11 cellular contexts compared by ENCODE assay signal in the genomic region with DNA sequence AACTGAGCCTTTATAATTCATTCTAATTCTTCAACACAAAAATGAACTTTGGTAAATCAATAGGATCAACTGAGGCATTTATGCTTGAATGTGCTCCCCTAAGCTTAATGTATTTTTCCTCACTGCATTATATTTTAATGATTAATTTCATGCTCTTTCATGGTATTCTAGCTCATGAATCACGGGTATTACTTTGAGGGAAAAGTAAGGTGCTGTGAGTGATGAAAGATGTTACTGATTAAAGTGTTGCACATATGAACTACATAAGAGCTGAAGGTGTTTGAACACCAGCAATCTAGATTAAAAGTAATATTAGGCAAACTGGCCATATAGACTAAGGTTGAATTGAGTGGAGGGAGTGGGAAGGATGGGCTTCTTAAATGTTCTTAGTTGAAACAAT. TPM values are rescaled to one million over a fixed set of nuclear protein-coding genes. Genes with fewer than 3 reads are reported as not detected.
DNase-seq lines count a peak whose midpoint lies in the region; ATAC-seq, FAIRE-seq and TF ChIP-seq lines count a peak whose summit lies in the region.
"Had no signal": no experiment of that assay in that cellular context is flagged by ENCODE, and none has a peak within 500 bp of the region (broad histone marks: within the 10 kb centered on the region; RNA-seq: fewer than 3 reads in every experiment).

No MANE protein-coding gene starts in this region.

- in situ Hi-C loops in ACHN (cut with HindIII; ENCODE audit: low pct_ligation_motif_present, low pct_unique_long_range_greater_than_20kb, low sequenced_read_pairs): no loop called here
- in situ Hi-C loops in GM12878 (cut with MboI): loop anchor here (25.0 kb wide), 1 partner anchor 1843 kb away; a partner anchor contains a TSS

- FAIRE-seq in GM12878 (lab: Jason Lieb, UNC): no peak
- FAIRE-seq: G401.6, HTR-8/SVneo, islet of Langerhans had no signal

- SMC1A ChIA-PET in GM12878 (lab: Charles Lee; ENCODE audit: uncharacterized antibody, unreplicated experiment): interaction anchor here (0.7 to 5.2 kb wide), 30 partner anchors 9 to 780 kb away, joined by 3 to 38 read pairs (median 5); no protein-coding TSS in a partner anchor

- H3K9me3 Mint-ChIP-seq in naive thymus-derived CD8-positive, alpha-beta T cell: no peaks in the 10 kb centered on the region

- H2AFZ ChIP-seq in GM12878 (ENCODE audit: control insufficient read depth, low read depth, low read length): peak overlapping the region; percentile 20

- intact Hi-C loops in GM12878 (cut with micrococcal nuclease; ENCODE audit: unreplicated experiment): loop anchor here (5.0 to 10.0 kb wide), 2 partner anchors 72 to 1194 kb away; a partner anchor contains a TSS

- peak overlapping the region in 7 of 10 donors; percentile 65 to 98 (median 94) for H3K27ac Mint-ChIP-seq in naive thymus-derived CD8-positive, alpha-beta T cell

- H3K9me3 ChIP-seq in GM12878 (replicated peaks; ENCODE audit: control insufficient read depth, insufficient read depth, low read length): no peaks in the 10 kb centered on the region

- no peaks in the 10 kb centered on the region for H3K36me3 ChIP-seq in GM12878 (ENCODE audit: control insufficient read depth in 2 of 2, insufficient read depth in 2 of 2, low read length in 1 of 2)

- peaks cover 0 to 1% (median 0%) of the 10 kb centered on the region in 3 donors for H3K36me3 Mint-ChIP-seq in naive thymus-derived CD8-positive, alpha-beta T cell

- no peak for ATAC-seq in GM12878
- no peak for ATAC-seq in naive thymus-derived CD8-positive, alpha-beta T cell
- no peak for ATAC-seq in GM21529 (IDR thresholded peaks at IDR 0.05; ENCODE audit: unreplicated experiment)
- ATAC-seq in GM21717 (IDR thresholded peaks at IDR 0.05; ENCODE audit: unreplicated experiment): no peak
- no peak for ATAC-seq in GM18861 (IDR thresholded peaks at IDR 0.05; ENCODE audit: unreplicated experiment)

- peaks cover 6% of the 10 kb centered on the region for H3K79me2 ChIP-seq in GM12878 (ENCODE audit: control insufficient read depth, insufficient read depth, low read length)

- H3K9ac ChIP-seq in GM12878 (ENCODE audit: control insufficient read depth, insufficient read depth, low read length): peak overlapping the region; percentile 23; the same call in 1 of the 2 replicates

- WGBS in GM12878 (ENCODE audit: insufficient coverage, insufficient replicate concordance, low lambda C conversion rate, missing lambda C conversion rate): 0% methylated on average over 1 of the region's 1 CpG

- peak overlapping the region; percentile 80; the same call in 1 of the 2 replicates for H3K4me3 ChIP-seq in HFF-Myc (replicated peaks; ENCODE audit: low read depth, low read length)
- peak overlapping the region; percentile 88 for H3K4me3 ChIP-seq in GM12878

- TF ChIP-seq RAD21 in GM12878 (IDR thresholded peaks at IDR 0.05; ENCODE audit: insufficient read depth, low read depth, low read length): no peak

- H3K27ac ChIP-seq in GM12878 (ENCODE audit: control insufficient read depth, insufficient read depth): 0 out of 2 replicates have a peak overlapping the region, but pooled peaks have one; percentile 21

- CTCF ChIA-PET in GM12878 (lab: Yijun Ruan, JAX): interaction anchor here (0.7 to 3.5 kb wide), 13 partner anchors 9 to 782 kb away, joined by 3 to 13 read pairs (median 4); no protein-coding TSS in a partner anchor

- no peaks in the 10 kb centered on the region for H4K20me1 ChIP-seq in GM12878 (ENCODE audit: control insufficient read depth, insufficient read depth)

- H3K4me3 Mint-ChIP-seq in naive thymus-derived CD8-positive, alpha-beta T cell: peak overlapping the region; percentile 92 to 98 (median 97)

- no peaks in the 10 kb centered on the region for H3K27me3 ChIP-seq in GM12878 (replicated peaks in 1 of 2; ENCODE audit: control insufficient read depth in 2 of 2, insufficient read depth in 2 of 2, low read length in 1 of 2)

- TF ChIP-seq CTCF in HFF-Myc (IDR thresholded peaks at IDR 0.05; ENCODE audit: low read depth, low read length, missing control alignments) (no peak), GM12878 (IDR thresholded peaks at IDR 0.05 in 2 of 3, conservative IDR thresholded peaks at IDR 0.05 in 1 of 3; ENCODE audit: control insufficient read depth in 2 of 3, extremely low read depth in 1 of 3, insufficient read depth in 1 of 3, low read depth in 3 of 3, low read length in 3 of 3) (no peak)

- H3K27me3 Mint-ChIP-seq in naive thymus-derived CD8-positive, alpha-beta T cell: no peaks in the 10 kb centered on the region

- RAD21 ChIA-PET in GM12878 (lab: Charles Lee; ENCODE audit: unreplicated experiment): interaction anchor here (0.6 to 5.4 kb wide), 20 partner anchors 8 to 754 kb away, joined by 3 to 36 read pairs (median 4); no protein-coding TSS in a partner anchor

- TSS peak; percentile 43 for BruUV-seq in GM12878 (replicated peaks; lab: Mats Ljungman, UMichigan)

- POLR2A ChIA-PET in GM12878 (lab: Charles Lee): interaction anchor here (0.6 to 2.7 kb wide), 6 partner anchors 11 to 605 kb away, joined by 3 to 24 read pairs (median 4); no protein-coding TSS in a partner anchor
- POLR2A ChIA-PET in naive thymus-derived CD8-positive, alpha-beta T cell (lab: Charles Lee): interaction anchor here (1.0 kb wide), 1 partner anchor 11 kb away, joined by 3 read pairs; no protein-coding TSS in a partner anchor

- TF ChIP-seq POLR2A in GM12878 (IDR thresholded peaks at IDR 0.05; ENCODE audit: low read depth, low read length): no peak

- peaks cover 22 to 78% (median 59%) of the 10 kb centered on the region in 4 donors for H3K4me1 Mint-ChIP-seq in naive thymus-derived CD8-positive, alpha-beta T cell

- H3K4me2 ChIP-seq in GM12878 (ENCODE audit: control insufficient read depth, insufficient read depth): peak overlapping the region; percentile 72

- H3K4me1 ChIP-seq in GM12878 (ENCODE audit: control insufficient read depth, insufficient read depth, low read length): peaks cover 2% of the 10 kb centered on the region; the same call in 1 of the 2 replicates

- no peak for TF ChIP-seq EP300 in GM12878 (IDR thresholded peaks at IDR 0.05; ENCODE audit: borderline replicate concordance in 1 of 2, control insufficient read depth in 1 of 2, low read depth in 2 of 2, low read length in 2 of 2)

- DNase-seq in ACHN (peak; percentile 57), HFF-Myc (ENCODE audit: extremely low read depth, low read depth) (no peak), GM12878 (ENCODE audit: low read depth, low spot score) (no peak), NCI-H526 treated with DMSO at 0.1 percent for 48 hours (lab: John Stamatoyannopoulos, UW) (no peak)
- no peak for DNase-seq in naive thymus-derived CD8-positive, alpha-beta T cell

TF ChIP-seq in GM12878, 131 proteins besides CTCF, POLR2A, EP300 and RAD21 (continues in another document):
- TF ChIP-seq, protein P1, sequence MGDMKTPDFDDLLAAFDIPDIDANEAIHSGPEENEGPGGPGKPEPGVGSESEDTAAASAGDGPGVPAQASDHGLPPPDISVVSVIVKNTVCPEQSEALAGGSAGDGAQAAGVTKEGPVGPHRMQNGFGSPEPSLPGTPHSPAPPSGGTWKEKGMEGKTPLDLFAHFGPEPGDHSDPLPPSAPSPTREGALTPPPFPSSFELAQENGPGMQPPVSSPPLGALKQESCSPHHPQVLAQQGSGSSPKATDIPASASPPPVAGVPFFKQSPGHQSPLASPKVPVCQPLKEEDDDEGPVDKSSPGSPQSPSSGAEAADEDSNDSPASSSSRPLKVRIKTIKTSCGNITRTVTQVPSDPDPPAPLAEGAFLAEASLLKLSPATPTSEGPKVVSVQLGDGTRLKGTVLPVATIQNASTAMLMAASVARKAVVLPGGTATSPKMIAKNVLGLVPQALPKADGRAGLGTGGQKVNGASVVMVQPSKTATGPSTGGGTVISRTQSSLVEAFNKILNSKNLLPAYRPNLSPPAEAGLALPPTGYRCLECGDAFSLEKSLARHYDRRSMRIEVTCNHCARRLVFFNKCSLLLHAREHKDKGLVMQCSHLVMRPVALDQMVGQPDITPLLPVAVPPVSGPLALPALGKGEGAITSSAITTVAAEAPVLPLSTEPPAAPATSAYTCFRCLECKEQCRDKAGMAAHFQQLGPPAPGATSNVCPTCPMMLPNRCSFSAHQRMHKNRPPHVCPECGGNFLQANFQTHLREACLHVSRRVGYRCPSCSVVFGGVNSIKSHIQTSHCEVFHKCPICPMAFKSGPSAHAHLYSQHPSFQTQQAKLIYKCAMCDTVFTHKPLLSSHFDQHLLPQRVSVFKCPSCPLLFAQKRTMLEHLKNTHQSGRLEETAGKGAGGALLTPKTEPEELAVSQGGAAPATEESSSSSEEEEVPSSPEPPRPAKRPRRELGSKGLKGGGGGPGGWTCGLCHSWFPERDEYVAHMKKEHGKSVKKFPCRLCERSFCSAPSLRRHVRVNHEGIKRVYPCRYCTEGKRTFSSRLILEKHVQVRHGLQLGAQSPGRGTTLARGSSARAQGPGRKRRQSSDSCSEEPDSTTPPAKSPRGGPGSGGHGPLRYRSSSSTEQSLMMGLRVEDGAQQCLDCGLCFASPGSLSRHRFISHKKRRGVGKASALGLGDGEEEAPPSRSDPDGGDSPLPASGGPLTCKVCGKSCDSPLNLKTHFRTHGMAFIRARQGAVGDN (IDR thresholded peaks at IDR 0.05): no peak
- TF ChIP-seq TARDBP (IDR thresholded peaks at IDR 0.05; ENCODE audit: borderline replicate concordance): no peak

RNA-seq across cellular contexts. Expression of a gene that starts 1.9 kb away (rescaled TPM):
- total RNA-seq in GM12878 (2013; cell fraction: nucleolus; rRNA removed): 162 and 178 TPM in 2 replicates
- 17.8 and 22.8 TPM in 2 replicates for total RNA-seq in GM12878 (2014; rRNA removed)
- 23.7 and 23.8 TPM in 2 replicates for total RNA-seq in GM12878 (2014; rRNA removed; fragmentation: Illumina TruSeq; extraction: Trizol)
- 15.5 and 17.2 TPM in 2 replicates for total RNA-seq in GM12878 (2021)
- polyA plus RNA-seq in GM12878 (2011; ENCODE audit: low read depth): 3.8 TPM
- polyA plus RNA-seq in GM12878 (2011; rRNA removed): 15.4 and 22.4 TPM in 2 replicates
- polyA plus RNA-seq in GM12878 (2011; cell fraction: cytosol; rRNA removed): 7.5 and 8.4 TPM in 2 replicates
- 12.5 and 12.6 TPM in 2 replicates for polyA plus RNA-seq in GM12878 (2011; cell fraction: nucleus; rRNA removed)
- 4.3 and 5.7 TPM in 2 replicates for polyA plus RNA-seq in GM12878 (2012)
- 11.7 and 14.1 TPM in 2 replicates for polyA plus RNA-seq in GM12878 (2014; fragmentation: Illumina TruSeq; extraction: Trizol)
- polyA plus RNA-seq in GM12878 (2014; fragmentation: Nextera tagmentation; extraction: Ambion mirVana): 1 to 10 TPM; 5.7 to 6.5 TPM
- polyA plus RNA-seq in GM12878 (2014; rRNA removed): 6.9 and 7.5 TPM in 2 replicates
- 1 to 10 TPM; 7.5 to 8.6 TPM for polyA plus RNA-seq in GM12878 (2016; fragmentation: Nextera tagmentation; extraction: Ambion mirVana)
- 35.2 and 38.5 TPM in 2 replicates for polyA minus RNA-seq in GM12878 (2011; rRNA and poly(A)+ RNA removed)
- 5.9 and 8.4 TPM in 2 replicates for polyA minus RNA-seq in GM12878 (2011; cell fraction: cytosol; rRNA and poly(A)+ RNA removed)
- polyA minus RNA-seq in GM12878 (2011; cell fraction: nucleus; rRNA and poly(A)+ RNA removed): 61.8 and 98.4 TPM in 2 replicates
- total RNA-seq in naive thymus-derived CD8-positive, alpha-beta T cell: 10 to 100 TPM; 39.3 to 40.7 TPM
- polyA plus RNA-seq in naive thymus-derived CD8-positive, alpha-beta T cell: 10 to 100 TPM; 24.1 to 40.9 (median 36.4) TPM
